ENCODE assay signal across 13 cellular contexts in genomic region chr1:32798679-32799416, GRCh38. TPM values are rescaled to one million over a fixed set of nuclear protein-coding genes. Genes with fewer than 3 reads are reported as not detected.
A peak's percentile ranks its signal among the peaks of the same experiment; 100 is the strongest.
DNase-seq lines count a peak whose midpoint lies in the region; TF ChIP-seq lines count a peak whose summit lies in the region.
"Had no signal": no experiment of that assay in that cellular context is flagged by ENCODE, and none has a peak within 500 bp of the region (broad histone marks: within the 10 kb centered on the region; RNA-seq: fewer than 3 reads in every experiment).

No MANE protein-coding gene starts in this region.

- H3K27me3 ChIP-seq in AG04450 (ENCODE audit: control insufficient read depth, insufficient read depth, low read length): no peaks in the 10 kb centered on the region
- H3K27me3 ChIP-seq: tibial nerve had no signal

- TF ChIP-seq CTCF in AG04450 (IDR thresholded peaks at IDR 0.05; ENCODE audit: low read depth, low read length) (no peak), GM12865 (IDR thresholded peaks at IDR 0.05; ENCODE audit: insufficient read depth, low read depth, low read length, missing control alignments) (no peak), choroid plexus epithelial cell (conservative IDR thresholded peaks at IDR 0.05; ENCODE audit: low read depth, low read length) (no peak), CD14-positive monocyte (IDR thresholded peaks at IDR 0.05) (no peak)

- H3K9ac ChIP-seq in SK-N-MC (ENCODE audit: insufficient read length): no peak overlapping the region

- H3K36me3 ChIP-seq in SK-N-MC (ENCODE audit: insufficient read depth, low read length): peaks cover 86% of the 10 kb centered on the region

- H3K9me3 ChIP-seq in AG04450 (ENCODE audit: control insufficient read depth, insufficient read depth, low read length): no peaks in the 10 kb centered on the region; the same call in 1 of the 2 replicates
- no peaks in the 10 kb centered on the region for H3K9me3 ChIP-seq in SK-N-MC (ENCODE audit: low read depth, low read length)
- H3K9me3 ChIP-seq: tibial nerve had no signal

- H3K4me3 ChIP-seq in AG04450 (ENCODE audit: low read depth, low read length) (no peak overlapping the region), GM12865 (ENCODE audit: low read depth, low read length) (no peak overlapping the region), SK-N-MC (no peak overlapping the region), choroid plexus epithelial cell (ENCODE audit: low read depth, low read length) (no peak overlapping the region)
- H3K4me3 ChIP-seq: tibial nerve had no signal

- no peaks in the 10 kb centered on the region for H3K9me3 Mint-ChIP-seq in CD14-positive monocyte

- no peaks in the 10 kb centered on the region for H3K27me3 Mint-ChIP-seq in CD14-positive monocyte (ENCODE audit: low read depth in 3 of 3)
- H3K27me3 Mint-ChIP-seq: brain had no signal

- H3K27ac Mint-ChIP-seq in CD14-positive monocyte: peak overlapping the region in 3 of 7 donors; percentile 21 to 28 (median 22)

- no peaks in the 10 kb centered on the region for H3K4me1 Mint-ChIP-seq in CD14-positive monocyte
- H3K4me1 Mint-ChIP-seq: brain had no signal

- H3K4me3 Mint-ChIP-seq in CD14-positive monocyte: no peak overlapping the region
- H3K4me3 Mint-ChIP-seq: brain had no signal

- POLR2A ChIA-PET in AG04450 (lab: Yijun Ruan, JAX): interaction anchor here (1.4 kb wide), 1 partner anchor 95 kb away, joined by 3 read pairs; no protein-coding TSS in a partner anchor

- CTCF ChIA-PET in AG04450 (lab: Charles Lee): interaction anchor here (1.6 kb wide), 1 partner anchor 87 kb away, joined by 3 read pairs; no protein-coding TSS in a partner anchor

- intact Hi-C loops in CD14-positive monocyte (cut with micrococcal nuclease): no loop called here

- peak overlapping the region; percentile 70 for H3K27ac ChIP-seq in AG04450 (ENCODE audit: low read depth, low read length)
- H3K27ac ChIP-seq in SK-N-MC: 0 out of 2 replicates have a peak overlapping the region, but pooled peaks have one; percentile 36
- H3K27ac ChIP-seq: tibial nerve, VCaP had no signal

- DNase-seq in AG04450 (ENCODE audit: low read depth, low spot score): no peak
- peak; percentile 63 for DNase-seq in GM12865 (ENCODE audit: low read depth)
- DNase-seq in SK-N-MC (ENCODE audit: low read depth, low spot score): no peak
- DNase-seq in choroid plexus epithelial cell (ENCODE audit: low read depth): peak; percentile 16
- DNase-seq in NCI-H2196 (lab: John Stamatoyannopoulos, UW; ENCODE audit: unreplicated experiment): no peak
- DNase-seq in CD14-positive monocyte (ENCODE audit: low spot score): no peak
- DNase-seq in NCI-H187 (lab: John Stamatoyannopoulos, UW): no peak
- DNase-seq in NCI-H146 (lab: John Stamatoyannopoulos, UW): no peak
- DNase-seq: NCI-H1105, posterior cingulate gyrus had no signal

- H3K36me3 Mint-ChIP-seq in CD14-positive monocyte: peaks cover 46 to 81% of the 10 kb centered on the region in 2 donors

RNA-seq across cellular contexts. Expression of gene YARS1, which starts 18.3 kb away (rescaled TPM):
- polyA plus RNA-seq in AG04450 (2011; rRNA removed) (105 and 107 TPM in 2 replicates), CD14-positive monocyte (10 to 100 TPM; 39.8 to 42.7 TPM)
- polyA minus RNA-seq in AG04450 (2011; rRNA and poly(A)+ RNA removed): 116 and 130 TPM in 2 replicates

RNA-seq across cellular contexts. Expression of gene S100PBP, which starts 18.6 kb away (rescaled TPM):
- polyA plus RNA-seq in AG04450 (2011; rRNA removed) (32.2 and 43.7 TPM in 2 replicates), CD14-positive monocyte (1 to 10 TPM; 6.6 to 7.1 TPM)
- 25.1 and 38.3 TPM in 2 replicates for polyA minus RNA-seq in AG04450 (2011; rRNA and poly(A)+ RNA removed)

Comparison
In these comparisons a context has a peak if more than half of its experiments do, and no peak if none do; other contexts are left out.
1. DNase-seq: peak in GM12865 (single experiment) and choroid plexus epithelial cell (single experiment); none in AG04450 (single experiment), SK-N-MC (single experiment), NCI-H2196 (single experiment), CD14-positive monocyte (single experiment), NCI-H187 (0 of 2) and NCI-H146 (single experiment).